9 cellular contexts compared by ENCODE assay signal in genomic region chr1:203486618-203487370, GRCh38. TPM values are rescaled to one million over a fixed set of nuclear protein-coding genes. Genes with fewer than 3 reads are reported as not detected.
DNase-seq lines count a peak whose midpoint lies in the region; ATAC-seq lines count a peak whose summit lies in the region.
"Had no signal": no experiment of that assay in that cellular context is flagged by ENCODE, and none has a peak within 500 bp of the region (broad histone marks: within the 10 kb centered on the region; RNA-seq: fewer than 3 reads in every experiment).

No MANE protein-coding gene starts in this region.

- H3K4me1 ChIP-seq in skeletal muscle satellite cell (ENCODE audit: control insufficient read depth, insufficient read depth, low read length), result peaks cover 6% of the 10 kb centered on the region

- DNase-seq in H7 (no peak), left ventricle myocardium superior (no peak), NCI-H345 treated with DMSO at 0.1 percent for 48 hours (lab: John Stamatoyannopoulos, UW; ENCODE audit: unreplicated experiment) (no peak)
- DNase-seq in activated CD4-positive, alpha-beta memory T cell treated with anti-CD3 and anti-CD28 coated beads, Interleukin-2, amount 10 ng/mL, durations not matched to agents 7 days and 5 days, result no peak
- no peak for DNase-seq in stimulated activated naive CD4-positive, alpha-beta T cell (lab: John Stamatoyannopoulos, UW)
- no peak for DNase-seq in NK-92 treated with Interleukin-12 subunit alpha and Interleukin-12 subunit beta, amount 100 ng/mL, for 24 hours (lab: John Stamatoyannopoulos, UW)

- peaks cover 9% of the 10 kb centered on the region for H3K27me3 Mint-ChIP-seq in activated CD4-positive, alpha-beta memory T cell treated with anti-CD3 and anti-CD28 coated beads, Interleukin-2, amount 10 ng/mL, durations not matched to agents 7 days and 5 days

- H3K36me3 ChIP-seq in H7 (replicated peaks; ENCODE audit: control insufficient read depth, insufficient read depth, low read length) (no peaks in the 10 kb centered on the region), skeletal muscle satellite cell (ENCODE audit: insufficient read depth, low read length) (no peaks in the 10 kb centered on the region)

- H3K4me3 Mint-ChIP-seq in activated CD4-positive, alpha-beta memory T cell treated with anti-CD3 and anti-CD28 coated beads, Interleukin-2, amount 10 ng/mL, durations not matched to agents 7 days and 5 days, result peak overlapping the region; percentile 57

- no peaks in the 10 kb centered on the region for H3K36me3 Mint-ChIP-seq in activated CD4-positive, alpha-beta memory T cell treated with anti-CD3 and anti-CD28 coated beads, Interleukin-2, amount 10 ng/mL, durations not matched to agents 7 days and 5 days (ENCODE audit: low read depth)

- CTCF ChIA-PET in activated CD4-positive, alpha-beta memory T cell treated with anti-CD3 and anti-CD28 coated beads, Interleukin-2, amount 10 ng/mL, durations not matched to agents 7 days and 5 days (lab: Charles Lee), result interaction anchor here (0.6 to 9.4 kb wide), 7 partner anchors 13 to 219 kb away, joined by 3 to 149 read pairs (median 6); no protein-coding TSS in a partner anchor

- H3K9me3 Mint-ChIP-seq in activated CD4-positive, alpha-beta memory T cell treated with anti-CD3 and anti-CD28 coated beads, Interleukin-2, amount 10 ng/mL, durations not matched to agents 7 days and 5 days, result no peaks in the 10 kb centered on the region

- no peaks in the 10 kb centered on the region for H3K9me3 ChIP-seq in skeletal muscle satellite cell (replicated peaks; ENCODE audit: low read length)

- H3K4me2 ChIP-seq in skeletal muscle satellite cell (ENCODE audit: low read length), result peak overlapping the region; percentile 82

- ATAC-seq in left ventricle myocardium superior, result peak; percentile 32
- ATAC-seq in GM19455 (IDR thresholded peaks at IDR 0.05; ENCODE audit: unreplicated experiment), result no peak

- H3K27me3 ChIP-seq in H7 (ENCODE audit: control insufficient read depth, insufficient read depth, low read length), result no peaks in the 10 kb centered on the region; the same call in 1 of the 2 replicates
- peaks cover 10% of the 10 kb centered on the region for H3K27me3 ChIP-seq in skeletal muscle satellite cell (ENCODE audit: control insufficient read depth, insufficient read depth, low read length)

- H3K27ac Mint-ChIP-seq in activated CD4-positive, alpha-beta memory T cell treated with anti-CD3 and anti-CD28 coated beads, Interleukin-2, amount 10 ng/mL, durations not matched to agents 7 days and 5 days, result peak overlapping the region; percentile 46

- H3K4me3 ChIP-seq in H7 (ENCODE audit: insufficient read depth, low read depth, low read length) (peak overlapping the region; percentile 48), skeletal muscle satellite cell (ENCODE audit: low read length) (peak overlapping the region; percentile 66)

- peak overlapping the region; percentile 75 for H3K9ac ChIP-seq in skeletal muscle satellite cell (ENCODE audit: low read depth, low read length)

- intact Hi-C loops in left ventricle myocardium superior (cut with micrococcal nuclease), result loop anchor here (5.0 kb wide), 1 partner anchor 144 kb away; no protein-coding TSS in a partner anchor

- H3K4me1 Mint-ChIP-seq in activated CD4-positive, alpha-beta memory T cell treated with anti-CD3 and anti-CD28 coated beads, Interleukin-2, amount 10 ng/mL, durations not matched to agents 7 days and 5 days, result peaks cover 9% of the 10 kb centered on the region

- POLR2A ChIA-PET in activated CD4-positive, alpha-beta memory T cell treated with anti-CD3 and anti-CD28 coated beads, Interleukin-2, amount 10 ng/mL, durations not matched to agents 7 days and 5 days (lab: Charles Lee), result interaction anchor here (1.6 to 2.0 kb wide), 2 partner anchors 214 to 220 kb away, joined by 6 to 8 read pairs; no protein-coding TSS in a partner anchor

RNA-seq across cellular contexts. Expression of gene OPTC, which starts 7.2 kb away (rescaled TPM):
- 0.30 and 0.80 TPM in 2 replicates for total RNA-seq in H7 (2014; rRNA removed; shearing (Covaris generic))
- not detected for total RNA-seq in activated CD4-positive, alpha-beta memory T cell treated with anti-CD3 and anti-CD28 coated beads, Interleukin-2, amount 10 ng/mL, durations not matched to agents 7 days and 5 days
- total RNA-seq in left ventricle myocardium superior, result not detected
- not detected in 2 replicates for total RNA-seq in skeletal muscle satellite cell (2012; rRNA removed)
- total RNA-seq: SK-MEL-5 had no signal

RNA-seq across cellular contexts. Expression of gene PRELP, which starts 11.2 kb away (rescaled TPM):
- 0.03 TPM in 1 of 2 replicates, not detected in the other for total RNA-seq in H7 (2014; rRNA removed; shearing (Covaris generic))
- not detected for total RNA-seq in activated CD4-positive, alpha-beta memory T cell treated with anti-CD3 and anti-CD28 coated beads, Interleukin-2, amount 10 ng/mL, durations not matched to agents 7 days and 5 days
- 22.5 TPM for total RNA-seq in left ventricle myocardium superior
- under 0.01 TPM in 1 of 2 replicates, not detected in the other for total RNA-seq in skeletal muscle satellite cell (2012; rRNA removed)

Comparison
In these comparisons a context has a peak if more than half of its experiments do, and no peak if none do; other contexts are left out.
1. RNA of gene PRELP, which starts 11.2 kb away (total RNA-seq): 22.5 TPM in left ventricle myocardium superior (single experiment); 0.03 TPM in H7 and not detected in activated CD4-positive, alpha-beta memory T cell treated with anti-CD3 and anti-CD28 coated beads, Interleukin-2, amount 10 ng/mL, durations not matched to agents 7 days and 5 days; every median in the first group is over 10 times any median in the second.